Comparison of ENCODE assay signal across 21 cellular contexts in genomic region chr5:36796171-36796570, GRCh38.
"Had no signal": no experiment of that assay in that cellular context is flagged by ENCODE, and none has a peak within 500 bp of the region (broad histone marks: within the 10 kb centered on the region; RNA-seq: fewer than 3 reads in every experiment).

No MANE protein-coding gene starts in this region.

- H3K4me3 Mint-ChIP-seq: effector memory CD8-positive, alpha-beta T cell; nephron; stimulated activated naive CD8-positive, alpha-beta T cell treated with anti-CD3 and anti-CD28 coated beads, Interleukin-15, Interleukin-2, amounts not matched to agents 100 ng/mL and 50 ng/mL, for 24 hours had no signal

- H3K36me3 ChIP-seq: ascending aorta, esophagus squamous epithelium, tibial nerve had no signal

- H3K27ac ChIP-seq: ascending aorta, esophagus squamous epithelium, tibial nerve had no signal

- H3K4me3 ChIP-seq: ascending aorta, esophagus squamous epithelium, tibial nerve had no signal

- H3K27me3 ChIP-seq: ascending aorta, esophagus squamous epithelium, tibial nerve had no signal

- DNase-seq: activated CD4-positive, alpha-beta T cell treated with anti-CD3 and anti-CD28 coated beads, Interleukin-2, amount 50 U/mL, for 1 hour; activated CD8-positive, alpha-beta memory T cell treated with anti-CD3 and anti-CD28 coated beads, Interleukin-2, amount 50 U/mL, for 4 hours; activated effector memory CD4-positive, alpha-beta T cell treated with Interleukin-2 at 50 U/mL for 16 hours; activated naive CD4-positive, alpha-beta T cell treated with anti-CD3 and anti-CD28 coated beads, Interleukin-2, amount 50 U/mL, for 16 hours; activated T-cell treated with anti-CD3 and anti-CD28 coated beads, Interleukin-2, amount 50 U/mL, for 48 hours; cerebellar nuclear complex; dermis blood vessel endothelial cell; effector memory CD8-positive, alpha-beta T cell; esophagus squamous epithelium; foreskin melanocyte; glutamatergic neuron; hippocampal formation; left cardiac atrium; mesendoderm; retina; T1000 had no signal

- ATAC-seq: activated CD4-positive, CD25-positive, alpha-beta regulatory T cell treated with anti-CD3 and anti-CD28 coated beads, Interleukin-2, amount 50 U/mL, for 24 hours; effector memory CD8-positive, alpha-beta T cell; left cardiac atrium had no signal

- H3K9me3 ChIP-seq: ascending aorta, esophagus squamous epithelium, tibial nerve had no signal

- H3K9me3 Mint-ChIP-seq: effector memory CD8-positive, alpha-beta T cell; nephron; stimulated activated naive CD8-positive, alpha-beta T cell treated with anti-CD3 and anti-CD28 coated beads, Interleukin-15, Interleukin-2, amounts not matched to agents 100 ng/mL and 50 ng/mL, for 24 hours had no signal

- H3K4me1 ChIP-seq: ascending aorta, esophagus squamous epithelium, tibial nerve had no signal
